Comparison of ENCODE assay signal across 25 cellular contexts in genomic region chr11:1703146-1703545, GRCh38. TPM values are rescaled to one million over a fixed set of nuclear protein-coding genes. Genes with fewer than 3 reads are reported as not detected.
"Had no signal": no experiment of that assay in that cellular context is flagged by ENCODE, and none has a peak within 500 bp of the region (broad histone marks: within the 10 kb centered on the region; RNA-seq: fewer than 3 reads in every experiment).

No MANE protein-coding gene starts in this region.

- H3K9me3 ChIP-seq: SJSA1 had no signal

- ATAC-seq: K562 had no signal

- H3K27ac Mint-ChIP-seq: IgD-negative memory B cell had no signal

- H3K4me2 ChIP-seq: KMS-11 had no signal

- DNase-seq: Kasumi-1, MM.1S, NCI-H1092 treated with DMSO at 0.1 percent for 48 hours, NCI-H1436, NCI-H187, NCI-H2029, NCI-H2081 treated with DMSO at 0.1 percent for 48 hours, NCI-H2171, NCI-H226, NCI-H446, NCI-H510A, NCI-H524 treated with DMSO at 0.1 percent for 48 hours, NCI-H69, NCI-H774, Right ventricle myocardium superior, RPMI8226, SIG-M5 had no signal

- H3K27ac ChIP-seq: KMS-11, SJSA1, SK-N-MC had no signal

- H3K36me3 Mint-ChIP-seq: IgD-negative memory B cell had no signal

- H3K4me3 ChIP-seq: K562, SJSA1, SK-N-MC had no signal

- FAIRE-seq: K562, RCC 7860 had no signal

- H3K4me3 Mint-ChIP-seq: IgD-negative memory B cell had no signal

RNA-seq across cellular contexts. Expression of gene KRTAP5-6, which starts 6.2 kb away (rescaled TPM):
- total RNA-seq: HT-29, K562, M059J, Right ventricle myocardium superior, SJSA1 had no signal
- polyA plus RNA-seq: IgD-negative memory B cell, K562 had no signal
